ENCODE assay signal across 8 cellular contexts in genomic region chr1:157994081-157994581, GRCh38. TPM values are rescaled to one million over a fixed set of nuclear protein-coding genes. Genes with fewer than 3 reads are reported as not detected.
DNase-seq lines count a peak whose midpoint lies in the region; ATAC-seq and TF ChIP-seq lines count a peak whose summit lies in the region.

No MANE protein-coding gene starts in this region.

- CTCF ChIA-PET in CD4-positive, alpha-beta memory T cell (lab: Charles Lee; ENCODE audit: partially characterized antibody): no interaction called here

- H3K9me3 Mint-ChIP-seq in natural killer cell treated with Interleukin-12 subunit alpha and Interleukin-12 subunit beta and Interleukin-15 and Interleukin-18, amount 100 ng/mL, for 72 hours: no peaks in the 10 kb centered on the region
- no peaks in the 10 kb centered on the region for H3K9me3 Mint-ChIP-seq in natural killer cell
- H3K9me3 Mint-ChIP-seq in CD4-positive, alpha-beta memory T cell: no peaks in the 10 kb centered on the region

- TF ChIP-seq CTCF in natural killer cell (IDR thresholded peaks at IDR 0.05): no peak

- 1 to 2% methylated on average over 14 to 16 of the region's 16 CpGs for WGBS in esophagus, 2 donors
- WGBS in aorta, 2 donors: 1 to 2% methylated on average over 15 to 16 of the region's 16 CpGs

- H3K4me3 ChIP-seq in esophagus (ENCODE audit: low read depth in 1 of 2, low read length in 2 of 2): peak overlapping the region; percentile 57 to 66
- peak overlapping the region; percentile 70 to 86 for H3K4me3 ChIP-seq in muscle layer of duodenum (ENCODE audit: low read depth in 1 of 2, low read length in 2 of 2)
- H3K4me3 ChIP-seq in aorta (ENCODE audit: low read length in 2 of 2): peak overlapping the region; percentile 99 to 100
- H3K4me3 ChIP-seq in CD4-positive, alpha-beta memory T cell (ENCODE audit: low read length in 2 of 2): no peak overlapping the region

- H3K27ac ChIP-seq in esophagus (ENCODE audit: low read depth in 2 of 2, low read length in 1 of 2) (peak overlapping the region; percentile 71 to 73), muscle layer of duodenum (ENCODE audit: low read length) (peak overlapping the region; percentile 61), aorta (ENCODE audit: low read depth in 1 of 2, low read length in 2 of 2) (peak overlapping the region; percentile 79 to 95)
- H3K27ac ChIP-seq in CD4-positive, alpha-beta memory T cell (ENCODE audit: low read depth, low read length): no peak overlapping the region

- intact Hi-C loops in natural killer cell (cut with micrococcal nuclease) (no loop called here), aorta (cut with DNase I) (loop anchor here in 1 of 2 donors (5.0 kb wide), 1 partner anchor 118 kb away; no protein-coding TSS in a partner anchor)
- intact Hi-C loops in CD4-positive, alpha-beta memory T cell (cut with micrococcal nuclease): no loop called here

- peaks cover 2 to 6% of the 10 kb centered on the region in 2 donors for H3K4me1 ChIP-seq in esophagus (ENCODE audit: control insufficient read depth in 2 of 2, insufficient read depth in 2 of 2, low read length in 1 of 2)
- peaks cover 7 to 36% of the 10 kb centered on the region in 2 donors for H3K4me1 ChIP-seq in muscle layer of duodenum (ENCODE audit: control insufficient read depth in 1 of 2, insufficient read depth in 2 of 2, low read length in 2 of 2)
- H3K4me1 ChIP-seq in aorta (ENCODE audit: control insufficient read depth in 1 of 2, insufficient read depth in 2 of 2, low read length in 2 of 2): peaks cover 0 to 2% of the 10 kb centered on the region in 2 donors
- H3K4me1 ChIP-seq in CD4-positive, alpha-beta memory T cell (ENCODE audit: insufficient read depth, low read length): no peaks in the 10 kb centered on the region

- POLR2A ChIA-PET in CD4-positive, alpha-beta memory T cell (lab: Charles Lee; ENCODE audit: partially characterized antibody): no interaction called here

- DNase-seq in natural killer cell treated with Interleukin-12 subunit alpha and Interleukin-12 subunit beta and Interleukin-15 and Interleukin-18, amount 100 ng/mL, for 72 hours (ENCODE audit: low spot score): no peak
- no peak for DNase-seq in natural killer cell
- DNase-seq in aorta: peak in 1 of 2 donors; percentile 63
- DNase-seq in CD4-positive, alpha-beta memory T cell: no peak
- no peak for DNase-seq in NCI-H1105 (lab: John Stamatoyannopoulos, UW)

- H3K36me3 ChIP-seq in esophagus (ENCODE audit: control insufficient read depth in 2 of 2, insufficient read depth in 2 of 2, low read length in 1 of 2): no peaks in the 10 kb centered on the region
- no peaks in the 10 kb centered on the region for H3K36me3 ChIP-seq in muscle layer of duodenum (ENCODE audit: control insufficient read depth in 1 of 2, insufficient read depth in 2 of 2, low read length in 2 of 2)
- H3K36me3 ChIP-seq in aorta (ENCODE audit: control insufficient read depth in 1 of 2, insufficient read depth in 2 of 2, low read length in 1 of 2): no peaks in the 10 kb centered on the region
- H3K36me3 ChIP-seq in CD4-positive, alpha-beta memory T cell (ENCODE audit: insufficient read depth, low read length): no peaks in the 10 kb centered on the region

- H3K27ac Mint-ChIP-seq in natural killer cell treated with Interleukin-12 subunit alpha and Interleukin-12 subunit beta and Interleukin-15 and Interleukin-18, amount 100 ng/mL, for 72 hours: no peak overlapping the region
- H3K27ac Mint-ChIP-seq in natural killer cell: no peak overlapping the region
- H3K27ac Mint-ChIP-seq in CD4-positive, alpha-beta memory T cell: no peak overlapping the region

- H3K36me3 Mint-ChIP-seq in natural killer cell treated with Interleukin-12 subunit alpha and Interleukin-12 subunit beta and Interleukin-15 and Interleukin-18, amount 100 ng/mL, for 72 hours: peaks cover 4% of the 10 kb centered on the region
- H3K36me3 Mint-ChIP-seq in natural killer cell: no peaks in the 10 kb centered on the region
- H3K36me3 Mint-ChIP-seq in CD4-positive, alpha-beta memory T cell: no peaks in the 10 kb centered on the region

- peaks cover 35 to 57% of the 10 kb centered on the region in 2 donors for H3K27me3 Mint-ChIP-seq in natural killer cell treated with Interleukin-12 subunit alpha and Interleukin-12 subunit beta and Interleukin-15 and Interleukin-18, amount 100 ng/mL, for 72 hours
- peaks cover 34 to 38% of the 10 kb centered on the region in 2 donors for H3K27me3 Mint-ChIP-seq in natural killer cell (ENCODE audit: low read depth in 2 of 2)
- peaks cover 22 to 29% of the 10 kb centered on the region in 2 donors for H3K27me3 Mint-ChIP-seq in CD4-positive, alpha-beta memory T cell

- H3K9me3 ChIP-seq in esophagus (ENCODE audit: control insufficient read depth in 2 of 2, insufficient read depth in 1 of 2, low read depth in 1 of 2, low read length in 1 of 2) (no peaks in the 10 kb centered on the region), muscle layer of duodenum (ENCODE audit: control insufficient read depth in 1 of 2, low read length in 2 of 2) (no peaks in the 10 kb centered on the region), aorta (ENCODE audit: control insufficient read depth, low read length) (no peaks in the 10 kb centered on the region)
- H3K9me3 ChIP-seq in CD4-positive, alpha-beta memory T cell (ENCODE audit: control insufficient read depth in 1 of 2, low read length in 2 of 2): no peaks in the 10 kb centered on the region

- peak overlapping the region; percentile 46 for H3K4me3 Mint-ChIP-seq in natural killer cell treated with Interleukin-12 subunit alpha and Interleukin-12 subunit beta and Interleukin-15 and Interleukin-18, amount 100 ng/mL, for 72 hours
- no peak overlapping the region for H3K4me3 Mint-ChIP-seq in natural killer cell
- peak overlapping the region in 3 of 8 donors; percentile 28 to 79 (median 36) for H3K4me3 Mint-ChIP-seq in CD4-positive, alpha-beta memory T cell

- H3K27me3 ChIP-seq in esophagus (ENCODE audit: control insufficient read depth in 1 of 2, insufficient read depth in 2 of 2, low read length in 2 of 2) (no peaks in the 10 kb centered on the region), muscle layer of duodenum (ENCODE audit: low read depth, low read length) (no peaks in the 10 kb centered on the region), aorta (ENCODE audit: control insufficient read depth in 1 of 2, insufficient read depth in 2 of 2, low read length in 1 of 2) (no peaks in the 10 kb centered on the region)
- peaks cover 10% of the 10 kb centered on the region for H3K27me3 ChIP-seq in CD4-positive, alpha-beta memory T cell (ENCODE audit: insufficient read depth, low read length)

- peaks cover 8 to 15% of the 10 kb centered on the region in 2 donors for H3K4me1 Mint-ChIP-seq in natural killer cell treated with Interleukin-12 subunit alpha and Interleukin-12 subunit beta and Interleukin-15 and Interleukin-18, amount 100 ng/mL, for 72 hours (ENCODE audit: low read depth in 2 of 2)
- peaks cover 0 to 10% of the 10 kb centered on the region in 2 donors for H3K4me1 Mint-ChIP-seq in natural killer cell
- H3K4me1 Mint-ChIP-seq in CD4-positive, alpha-beta memory T cell: peaks cover 0 to 18% (median 6%) of the 10 kb centered on the region in 4 donors

- ATAC-seq in natural killer cell treated with Interleukin-12 subunit alpha and Interleukin-12 subunit beta and Interleukin-15 and Interleukin-18, amount 100 ng/mL, for 72 hours: no peak
- ATAC-seq in natural killer cell: no peak
- peak; percentile 49 for ATAC-seq in aorta (ENCODE audit: low FRiP score)
- ATAC-seq in GM21526 (IDR thresholded peaks at IDR 0.05; ENCODE audit: low FRiP score, unreplicated experiment): no peak

RNA-seq across cellular contexts. Expression of gene KIRREL1, which starts 0.7 kb away (rescaled TPM):
- not detected for total RNA-seq in natural killer cell treated with Interleukin-12 subunit alpha and Interleukin-12 subunit beta and Interleukin-15 and Interleukin-18, amount 100 ng/mL, for 72 hours
- total RNA-seq in natural killer cell (not detected), aorta (100 to 1,000 TPM in 1 of 2 donors, 10 to 100 TPM in 1; 96.7 to 102 TPM)
- polyA plus RNA-seq in esophagus (1 to 10 TPM; 2.9 to 3.7 TPM), aorta (10 to 100 TPM; 15.3 to 41.5 TPM)
- total RNA-seq in CD4-positive, alpha-beta memory T cell: not detected
- polyA plus RNA-seq in CD4-positive, alpha-beta memory T cell: not detected

Comparison
In these comparisons a context has a peak if more than half of its experiments do, and no peak if none do; other contexts are left out.
1. H3K4me3 ChIP-seq: peak in esophagus (2 of 2), muscle layer of duodenum (2 of 2) and aorta (2 of 2); none in CD4-positive, alpha-beta memory T cell (0 of 2).
2. RNA of gene KIRREL1, which starts 0.7 kb away (total RNA-seq): 96.7 to 102 TPM in aorta; not detected in natural killer cell treated with Interleukin-12 subunit alpha and Interleukin-12 subunit beta and Interleukin-15 and Interleukin-18, amount 100 ng/mL, for 72 hours, not detected in natural killer cell and not detected in CD4-positive, alpha-beta memory T cell; every median in the first group is over 10 times any median in the second.